Comparison of ENCODE assay signal across 20 cellular contexts in genomic region chr1:211912844-211913432, GRCh38.
DNase-seq lines count a peak whose midpoint lies in the region; ATAC-seq and TF ChIP-seq lines count a peak whose summit lies in the region.
"Had no signal": no experiment of that assay in that cellular context is flagged by ENCODE, and none has a peak within 500 bp of the region (broad histone marks: within the 10 kb centered on the region; RNA-seq: fewer than 3 reads in every experiment).

No MANE protein-coding gene starts in this region.

- no peaks in the 10 kb centered on the region for H3K9me3 Mint-ChIP-seq in dendritic cell treated with granulocyte-macrophage colony-stimulating factor and Interleukin-4, amounts not matched to agents 40 ng/mL and 50 ng/mL, for 4 days
- H3K9me3 Mint-ChIP-seq: CD4-positive, alpha-beta T cell; HFFc6 had no signal

- no peak overlapping the region for H3K4me3 Mint-ChIP-seq in dendritic cell treated with granulocyte-macrophage colony-stimulating factor and Interleukin-4, amounts not matched to agents 40 ng/mL and 50 ng/mL, for 4 days
- H3K4me3 Mint-ChIP-seq: CD14-positive monocyte; CD4-positive, alpha-beta T cell; CD8-positive, alpha-beta memory T cell; GM23338; H9; HFFc6 had no signal

- no peak overlapping the region for H3K4me2 ChIP-seq in mesenchymal stem cell (ENCODE audit: low read length, poor library complexity, severe bottlenecking)
- H3K4me2 ChIP-seq: GM23338 had no signal

- H2AFZ ChIP-seq in mesenchymal stem cell (ENCODE audit: low read depth, low read length): no peak overlapping the region
- H2AFZ ChIP-seq: GM23338 had no signal

- peaks cover 4% of the 10 kb centered on the region for H3K4me1 ChIP-seq in HEK293 (ENCODE audit: control insufficient read depth, insufficient read depth, low read length)
- peaks cover 16% of the 10 kb centered on the region for H3K4me1 ChIP-seq in mesenchymal stem cell (ENCODE audit: control insufficient read depth, insufficient read depth, low read depth, low read length)
- H3K4me1 ChIP-seq: BE2C had no signal

- no peak overlapping the region for H2BK15ac ChIP-seq in mesenchymal stem cell (ENCODE audit: low read depth, poor library complexity, severe bottlenecking)

- no peak overlapping the region for H4K8ac ChIP-seq in mesenchymal stem cell (ENCODE audit: low read length)

- no peak overlapping the region for H3K14ac ChIP-seq in mesenchymal stem cell (ENCODE audit: low read length in 2 of 2)

- no peak overlapping the region for H2BK120ac ChIP-seq in mesenchymal stem cell (ENCODE audit: low read depth, low read length)

- H4K91ac ChIP-seq in mesenchymal stem cell (ENCODE audit: low read length): no peak overlapping the region

- H3K4ac ChIP-seq in mesenchymal stem cell (ENCODE audit: low read depth in 1 of 2, low read length in 2 of 2): no peak overlapping the region

- no peak overlapping the region for H3K23ac ChIP-seq in mesenchymal stem cell (ENCODE audit: low read length in 2 of 2)

- no peak overlapping the region for H3K27ac ChIP-seq in HEK293 (ENCODE audit: extremely low read depth, low read depth, low read length)
- H3K27ac ChIP-seq in mesenchymal stem cell (ENCODE audit: low read length, poor library complexity, severe bottlenecking): no peak overlapping the region
- H3K27ac ChIP-seq: BLaER1 treated with 17β-estradiol and CSF1 and Interleukin-3, amounts not matched to agents 10 nM and 100 nM had no signal

- TF ChIP-seq CTCF in HEK293 (tag by site-specific recombination; IDR thresholded peaks at IDR 0.05): no peak

- H3K4me1 Mint-ChIP-seq in dendritic cell treated with granulocyte-macrophage colony-stimulating factor and Interleukin-4, amounts not matched to agents 40 ng/mL and 50 ng/mL, for 4 days (ENCODE audit: low read depth): peaks cover 82% of the 10 kb centered on the region
- H3K4me1 Mint-ChIP-seq: CD8-positive, alpha-beta memory T cell; GM23338; H9 had no signal

- H3K4me3 ChIP-seq in HEK293 (ENCODE audit: low read depth, low read length) (no peak overlapping the region), mesenchymal stem cell (ENCODE audit: insufficient read depth in 1 of 2, low read depth in 1 of 2, low read length in 2 of 2) (no peak overlapping the region)
- H3K4me3 ChIP-seq: BLaER1 treated with 17β-estradiol and CSF1 and Interleukin-3, amounts not matched to agents 10 nM and 100 nM; GM23338 had no signal

- H3K36me3 Mint-ChIP-seq in dendritic cell treated with granulocyte-macrophage colony-stimulating factor and Interleukin-4, amounts not matched to agents 40 ng/mL and 50 ng/mL, for 4 days (ENCODE audit: low read depth): no peaks in the 10 kb centered on the region
- H3K36me3 Mint-ChIP-seq: CD14-positive monocyte; CD8-positive, alpha-beta memory T cell had no signal

- H2AK5ac ChIP-seq in mesenchymal stem cell (ENCODE audit: low read length, severe bottlenecking): peak overlapping the region; percentile 40

- H3K9me3 ChIP-seq in HEK293 (ENCODE audit: control insufficient read depth, insufficient read depth, low read depth, low read length) (no peaks in the 10 kb centered on the region), mesenchymal stem cell (ENCODE audit: control insufficient read depth, low read length) (peaks cover 2% of the 10 kb centered on the region)
- H3K9me3 ChIP-seq: BE2C; BLaER1 treated with 17β-estradiol and CSF1 and Interleukin-3, amounts not matched to agents 10 nM and 100 nM had no signal

- no peak overlapping the region for H2BK5ac ChIP-seq in mesenchymal stem cell (ENCODE audit: low read depth, low read length, poor library complexity, severe bottlenecking)

- H3K27me3 Mint-ChIP-seq in dendritic cell treated with granulocyte-macrophage colony-stimulating factor and Interleukin-4, amounts not matched to agents 40 ng/mL and 50 ng/mL, for 4 days: no peaks in the 10 kb centered on the region

- intact Hi-C loops in dendritic cell treated with granulocyte-macrophage colony-stimulating factor and Interleukin-4, amounts not matched to agents 40 ng/mL and 50 ng/mL, for 4 days (cut with micrococcal nuclease): no loop called here

- no peak for ATAC-seq in HG03439 (IDR thresholded peaks at IDR 0.05; ENCODE audit: unreplicated experiment)
- ATAC-seq: GM23338 had no signal

- H3K27me3 ChIP-seq in mesenchymal stem cell (ENCODE audit: control insufficient read depth in 1 of 2, insufficient read depth in 1 of 2, low read length in 2 of 2): peaks cover 0 to 47% of the 10 kb centered on the region in 2 experiments
- H3K27me3 ChIP-seq: BE2C; BLaER1 treated with 17β-estradiol and CSF1 and Interleukin-3, amounts not matched to agents 10 nM and 100 nM had no signal

- H3K36me3 ChIP-seq in HEK293 (ENCODE audit: control insufficient read depth in 2 of 2, insufficient read depth in 1 of 2, low read length in 2 of 2) (no peaks in the 10 kb centered on the region), mesenchymal stem cell (ENCODE audit: control insufficient read depth in 1 of 2, insufficient read depth in 2 of 2, low read depth in 1 of 2, low read length in 2 of 2) (no peaks in the 10 kb centered on the region)
- H3K36me3 ChIP-seq: BE2C; BLaER1 treated with 17β-estradiol and CSF1 and Interleukin-3, amounts not matched to agents 10 nM and 100 nM had no signal

- DNase-seq in mesenchymal stem cell (no peak), NK-92 (lab: John Stamatoyannopoulos, UW; ENCODE audit: unreplicated experiment) (no peak), NOMO-1 (lab: John Stamatoyannopoulos, UW; ENCODE audit: unreplicated experiment in 2 of 2) (no peak), islet precursor cell (no peak)
- DNase-seq: ACHN; AML-193; BE2C; CD4-positive, alpha-beta T cell; CD8-positive, alpha-beta memory T cell; DMS53; DMS79 treated with DMSO at 0.1 percent for 48 hours; GF-D8; H9; HFFc6 had no signal

- CTCF ChIA-PET in HEK293 (lab: Yijun Ruan, JAX): interaction anchor here (0.7 kb wide), 1 partner anchor 837 kb away, joined by 3 read pairs; no protein-coding TSS in a partner anchor

- H3K27ac Mint-ChIP-seq in dendritic cell treated with granulocyte-macrophage colony-stimulating factor and Interleukin-4, amounts not matched to agents 40 ng/mL and 50 ng/mL, for 4 days: peak overlapping the region; percentile 8
- H3K27ac Mint-ChIP-seq: CD14-positive monocyte; CD4-positive, alpha-beta T cell; GM23338; H9; HFFc6 had no signal

- H3K18ac ChIP-seq in mesenchymal stem cell (ENCODE audit: low read depth in 1 of 2, low read length in 2 of 2): no peak overlapping the region

- POLR2A ChIA-PET in HEK293 (lab: Yijun Ruan, JAX): no interaction called here

- WGBS in mesenchymal stem cell: 93% methylated on average over 11 of the region's 13 CpGs

- H3K9ac ChIP-seq in mesenchymal stem cell (ENCODE audit: low read length): no peak overlapping the region
- H3K9ac ChIP-seq: BLaER1 treated with 17β-estradiol and CSF1 and Interleukin-3, amounts not matched to agents 10 nM and 100 nM had no signal

- H2BK12ac ChIP-seq in mesenchymal stem cell (ENCODE audit: low read length in 2 of 2): no peak overlapping the region

- no peaks in the 10 kb centered on the region for H3K79me1 ChIP-seq in mesenchymal stem cell (replicated peaks; ENCODE audit: low read length, poor library complexity, severe bottlenecking)

TF ChIP-seq in HEK293, 187 proteins besides CTCF, POLR2A, EP300 and RAD21:
- TF ChIP-seq EGR2 (tag by site-specific recombination; IDR thresholded peaks at IDR 0.05; ENCODE audit: low read depth) (peak; percentile 54; the same call in 1 of the 2 replicates), ZNF549 (tag by site-specific recombination; IDR thresholded peaks at IDR 0.05) (no peak), ZFHX2 (tag by site-specific recombination; conservative IDR thresholded peaks at IDR 0.05) (peak; percentile 60), ZNF670 (tag by site-specific recombination; IDR thresholded peaks at IDR 0.05; ENCODE audit: low read depth) (no peak)
